In genomic region chr4:40662962-40663604, GRCh38 we compare ENCODE assay signal across 1 cellular context.
TF ChIP-seq lines count a peak whose summit lies in the region.

No MANE protein-coding gene starts in this region.

TF ChIP-seq in HEK293, 187 proteins besides CTCF, POLR2A, EP300 and RAD21 (continued from another document):
- TF ChIP-seq PRDM6 (tag by site-specific recombination; IDR thresholded peaks at IDR 0.05) = peak; percentile 70
- peak; percentile 69 for TF ChIP-seq ZBTB17 (tag by site-specific recombination; IDR thresholded peaks at IDR 0.05)
TF ChIP-seq in HEK293: peak in this region for 9.
